8 cellular contexts compared by ENCODE assay signal in the genomic region with DNA sequence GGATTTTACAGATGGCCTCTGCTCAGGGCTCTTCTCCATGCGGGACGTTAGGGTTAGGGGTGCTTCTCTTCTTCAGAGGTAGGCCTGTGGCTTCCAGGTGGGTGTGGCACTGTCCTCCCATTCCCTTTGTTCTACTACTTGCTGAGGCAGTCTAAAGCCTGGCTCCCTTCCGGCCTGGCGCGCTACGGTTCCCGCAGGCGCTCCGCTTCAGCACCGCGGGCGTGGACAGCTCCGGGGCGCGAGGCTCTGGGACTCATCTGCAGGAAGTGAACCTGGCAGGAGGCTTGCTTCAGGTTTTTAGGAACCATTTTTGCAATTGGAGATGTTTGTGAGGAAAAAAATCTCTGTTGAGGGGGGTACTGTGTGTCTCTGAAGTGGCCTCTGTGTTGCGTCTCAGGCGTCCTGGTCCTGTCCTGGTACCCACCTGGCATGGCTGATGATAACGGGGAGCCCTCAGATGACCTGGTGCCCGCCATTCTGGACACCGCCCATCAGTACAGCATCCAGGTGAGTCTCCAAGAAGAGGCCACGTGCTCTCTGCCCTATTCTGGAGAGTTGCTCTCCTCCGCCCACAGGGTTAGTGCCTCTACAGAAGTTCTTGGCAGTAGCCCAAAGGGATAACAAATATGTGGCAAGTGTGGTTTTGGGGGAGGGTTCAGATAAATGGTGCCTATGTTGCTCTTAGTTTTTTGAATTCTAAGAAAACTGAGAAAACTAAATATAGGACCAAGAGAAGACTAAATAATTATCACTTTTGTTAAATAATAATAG. TPM values are rescaled to one million over a fixed set of nuclear protein-coding genes. Genes with fewer than 3 reads are reported as not detected.
DNase-seq lines count a peak whose midpoint lies in the region; ATAC-seq, FAIRE-seq and TF ChIP-seq lines count a peak whose summit lies in the region.

No MANE protein-coding gene starts in this region.

- TF ChIP-seq CTCF in MM.1S (IDR thresholded peaks at IDR 0.05; ENCODE audit: low read length): no peak
- no peak for TF ChIP-seq CTCF in activated CD8-positive, alpha-beta T cell treated with anti-CD3 and anti-CD28 coated beads for 36 hours (IDR thresholded peaks at IDR 0.05)
- TF ChIP-seq CTCF in fibroblast of the aortic adventitia (IDR thresholded peaks at IDR 0.05; ENCODE audit: insufficient read depth, low read length): no peak
- TF ChIP-seq CTCF in neural crest cell (conservative IDR thresholded peaks at IDR 0.05): no peak

- no peak for FAIRE-seq in GM12892 (lab: Jason Lieb, UNC)

- H3K9ac ChIP-seq in MM.1S (ENCODE audit: low read length): no peak overlapping the region

- intact Hi-C loops in activated CD8-positive, alpha-beta T cell treated with anti-CD3 and anti-CD28 coated beads for 36 hours (cut with micrococcal nuclease): no loop called here

- no peak overlapping the region for H3K27ac ChIP-seq in MM.1S (ENCODE audit: low read length)

- H3K79me2 ChIP-seq in MM.1S (ENCODE audit: low read length): peaks cover 30% of the 10 kb centered on the region

- peaks cover 15% of the 10 kb centered on the region for H3K36me3 Mint-ChIP-seq in activated CD8-positive, alpha-beta T cell treated with anti-CD3 and anti-CD28 coated beads for 36 hours (ENCODE audit: low read depth)
- H3K36me3 Mint-ChIP-seq in neural crest cell (ENCODE audit: low read depth): no peaks in the 10 kb centered on the region

- H3K9me2 ChIP-seq in MM.1S (replicated peaks; ENCODE audit: insufficient read depth, low read length): no peaks in the 10 kb centered on the region

- H3K4me3 ChIP-seq in MM.1S (ENCODE audit: low read length): peak overlapping the region; percentile 82
- H3K4me3 ChIP-seq in fibroblast of the aortic adventitia (ENCODE audit: low read depth, low read length): no peak overlapping the region

- no peaks in the 10 kb centered on the region for H4K20me1 ChIP-seq in MM.1S (ENCODE audit: insufficient read depth, low read length)

- POLR2A ChIA-PET in activated CD8-positive, alpha-beta T cell treated with anti-CD3 and anti-CD28 coated beads for 36 hours (lab: Charles Lee): interaction anchor here (1.4 to 1.6 kb wide), 2 partner anchors 8 to 12 kb away, joined by 4 to 5 read pairs; a partner anchor contains a TSS

- H3K4me2 ChIP-seq in MM.1S (ENCODE audit: low read depth, low read length): peak overlapping the region; percentile 81

- peak; percentile 48 for DNase-seq in D341Med (ENCODE audit: low spot score)
- no peak for DNase-seq in MM.1S
- peak; percentile 59 for DNase-seq in activated CD8-positive, alpha-beta T cell treated with anti-CD3 and anti-CD28 coated beads for 36 hours
- peak; percentile 40 for DNase-seq in fibroblast of the aortic adventitia (ENCODE audit: low read depth)
- DNase-seq in neural crest cell (ENCODE audit: low read depth, low spot score): peak; percentile 68
- DNase-seq in GM12892 (ENCODE audit: insufficient read length): no peak
- DNase-seq in NCI-H774 (lab: John Stamatoyannopoulos, UW): no peak

- no peaks in the 10 kb centered on the region for H3K9me3 Mint-ChIP-seq in activated CD8-positive, alpha-beta T cell treated with anti-CD3 and anti-CD28 coated beads for 36 hours
- no peaks in the 10 kb centered on the region for H3K9me3 Mint-ChIP-seq in neural crest cell

- peaks cover 21% of the 10 kb centered on the region for H3K4me1 ChIP-seq in MM.1S (ENCODE audit: low read length)

- ATAC-seq in activated CD8-positive, alpha-beta T cell treated with anti-CD3 and anti-CD28 coated beads for 36 hours: peak; percentile 46
- ATAC-seq in HG03439 (IDR thresholded peaks at IDR 0.05; ENCODE audit: unreplicated experiment): no peak

- H3K27ac Mint-ChIP-seq in activated CD8-positive, alpha-beta T cell treated with anti-CD3 and anti-CD28 coated beads for 36 hours: no peak overlapping the region
- no peak overlapping the region for H3K27ac Mint-ChIP-seq in neural crest cell (ENCODE audit: unreplicated experiment)

- H3K27me3 Mint-ChIP-seq in activated CD8-positive, alpha-beta T cell treated with anti-CD3 and anti-CD28 coated beads for 36 hours: peaks cover 19% of the 10 kb centered on the region
- peaks cover 41% of the 10 kb centered on the region for H3K27me3 Mint-ChIP-seq in neural crest cell (ENCODE audit: low read depth)

- H3K36me3 ChIP-seq in MM.1S (replicated peaks; ENCODE audit: insufficient read depth, low read length): peaks cover 2% of the 10 kb centered on the region; the same call in 1 of the 2 replicates

- H2AFZ ChIP-seq in MM.1S (ENCODE audit: low read length): no peak overlapping the region

- peaks cover 22% of the 10 kb centered on the region for H3K4me1 Mint-ChIP-seq in activated CD8-positive, alpha-beta T cell treated with anti-CD3 and anti-CD28 coated beads for 36 hours (ENCODE audit: low read depth)
- peaks cover 14% of the 10 kb centered on the region for H3K4me1 Mint-ChIP-seq in neural crest cell

- H3K4me3 Mint-ChIP-seq in activated CD8-positive, alpha-beta T cell treated with anti-CD3 and anti-CD28 coated beads for 36 hours: peak overlapping the region; percentile 65
- peak overlapping the region; percentile 91 for H3K4me3 Mint-ChIP-seq in neural crest cell

- H3F3A ChIP-seq in MM.1S (ENCODE audit: insufficient read depth, low read length): peaks cover 18% of the 10 kb centered on the region

- no peak for TF ChIP-seq POLR2A in GM12892 (IDR thresholded peaks at IDR 0.05; ENCODE audit: low read depth, low read length)

- CTCF ChIA-PET in activated CD8-positive, alpha-beta T cell treated with anti-CD3 and anti-CD28 coated beads for 36 hours (lab: Charles Lee): interaction anchor here (1.3 to 1.4 kb wide), 2 partner anchors 13 to 64 kb away, joined by 4 to 6 read pairs; a partner anchor contains a TSS

- no peaks in the 10 kb centered on the region for H3K9me3 ChIP-seq in MM.1S (replicated peaks; ENCODE audit: insufficient read depth, low read length)

- H3K27me3 ChIP-seq in MM.1S (replicated peaks; ENCODE audit: insufficient read depth, low read length): no peaks in the 10 kb centered on the region

RNA-seq across cellular contexts. Expression of a gene that starts 1.9 kb away (rescaled TPM):
- 1 to 10 TPM; 1.2 to 1.4 TPM for total RNA-seq in activated CD8-positive, alpha-beta T cell treated with anti-CD3 and anti-CD28 coated beads for 36 hours
- 0.65 and 0.99 TPM in 2 replicates for total RNA-seq in fibroblast of the aortic adventitia (ENCODE audit: low replicate concordance)
- total RNA-seq in neural crest cell: 16.0 and 17.6 TPM in 2 replicates
- polyA plus RNA-seq in GM12892 (2012; ENCODE audit: missing spikeins): 12.0 TPM

RNA-seq across cellular contexts. Expression of a gene that starts 12.1 kb away (rescaled TPM):
- total RNA-seq in activated CD8-positive, alpha-beta T cell treated with anti-CD3 and anti-CD28 coated beads for 36 hours: 10 to 100 TPM; 17.4 to 17.9 TPM
- 14.5 and 24.0 TPM in 2 replicates for total RNA-seq in fibroblast of the aortic adventitia (ENCODE audit: low replicate concordance)
- total RNA-seq in neural crest cell: 37.3 and 40.0 TPM in 2 replicates
- 11.1 TPM for polyA plus RNA-seq in GM12892 (2012; ENCODE audit: missing spikeins)

RNA-seq across cellular contexts. Expression of a gene that starts 12.5 kb away (rescaled TPM):
- 10 to 100 TPM; 36.2 to 37.1 TPM for total RNA-seq in activated CD8-positive, alpha-beta T cell treated with anti-CD3 and anti-CD28 coated beads for 36 hours
- total RNA-seq in fibroblast of the aortic adventitia (ENCODE audit: low replicate concordance) (3.1 and 8.9 TPM in 2 replicates), neural crest cell (17.0 and 17.6 TPM in 2 replicates)
- 31.7 TPM for polyA plus RNA-seq in GM12892 (2012; ENCODE audit: missing spikeins)

RNA-seq across cellular contexts. Expression of a gene that starts 30.6 kb away (rescaled TPM):
- not detected for total RNA-seq in activated CD8-positive, alpha-beta T cell treated with anti-CD3 and anti-CD28 coated beads for 36 hours
- total RNA-seq in fibroblast of the aortic adventitia (ENCODE audit: low replicate concordance) (not detected in 2 replicates), neural crest cell (0.63 and 0.77 TPM in 2 replicates)
- 0.17 TPM for polyA plus RNA-seq in GM12892 (2012; ENCODE audit: missing spikeins)

Comparison
In these comparisons a context has a peak if more than half of its experiments do, and no peak if none do; other contexts are left out.
1. DNase-seq: peak in D341Med (single experiment), activated CD8-positive, alpha-beta T cell treated with anti-CD3 and anti-CD28 coated beads for 36 hours (single experiment), fibroblast of the aortic adventitia (single experiment) and neural crest cell (single experiment); none in MM.1S (single experiment), GM12892 (single experiment) and NCI-H774 (single experiment).